ENCODE assay signal across 1 cellular context in the genomic region with DNA sequence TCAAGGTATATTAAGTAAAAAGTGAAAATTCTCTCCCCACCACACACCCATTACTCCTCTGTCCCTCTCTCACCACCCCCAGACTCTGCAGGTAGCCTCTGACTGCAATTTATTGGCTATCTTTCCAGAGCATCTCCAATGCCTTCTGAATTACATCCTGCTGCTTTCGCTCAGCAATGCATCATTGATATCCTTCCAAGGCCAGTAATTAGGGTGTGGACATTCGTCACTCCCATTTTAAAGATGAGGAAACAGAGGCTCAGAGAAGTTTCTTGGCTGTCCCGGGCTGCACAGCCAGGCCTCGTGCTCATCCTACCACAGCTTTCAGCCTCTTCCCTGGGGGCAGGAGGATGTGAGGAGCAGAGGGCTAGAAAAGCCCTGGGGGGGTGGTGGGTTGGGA.
TF ChIP-seq lines count a peak whose summit lies in the region.

No MANE protein-coding gene starts in this region.

TF ChIP-seq in H1, 55 proteins besides CTCF, POLR2A, EP300 and RAD21:
- TF ChIP-seq KDM1A (IDR thresholded peaks at IDR 0.05; ENCODE audit: borderline replicate concordance, low read length) = peak; percentile 95
- no peak for TF ChIP-seq PHF8 (conservative IDR thresholded peaks at IDR 0.05; ENCODE audit: low read depth, low read length)
